Comparison of ENCODE assay signal across 31 cellular contexts in the genomic region with DNA sequence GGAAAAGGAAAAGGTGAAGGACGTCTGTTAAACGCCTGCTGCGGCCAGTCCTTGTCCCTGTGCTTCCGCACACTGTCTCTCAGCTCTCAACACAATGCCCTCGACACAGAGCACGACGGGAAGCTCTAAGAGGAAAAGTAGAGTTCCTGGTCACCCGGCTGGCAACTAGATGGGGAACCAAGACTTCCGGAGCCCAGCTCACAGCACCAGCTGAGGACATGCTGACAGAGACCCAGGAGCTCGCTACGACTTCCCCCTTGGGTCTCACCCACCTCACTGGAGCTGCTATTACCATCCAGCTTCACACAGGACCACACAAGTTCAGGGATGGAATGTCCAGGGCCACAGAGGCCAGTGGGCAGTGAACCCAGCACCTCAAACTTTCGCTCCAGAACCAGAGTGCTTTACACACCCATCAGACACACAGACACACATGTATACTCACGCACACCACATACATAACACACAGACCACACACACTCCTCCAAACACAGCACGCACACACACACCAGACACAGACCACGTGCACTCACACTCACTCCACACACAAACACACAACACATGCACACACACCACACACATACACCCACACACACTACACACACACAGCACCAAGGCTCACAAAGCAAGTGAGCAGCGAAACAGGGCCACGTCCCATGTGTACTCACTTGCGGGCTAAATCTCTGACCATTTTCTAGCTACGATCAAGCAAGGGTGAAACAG. TPM values are rescaled to one million over a fixed set of nuclear protein-coding genes. Genes with fewer than 3 reads are reported as not detected.
DNase-seq lines count a peak whose midpoint lies in the region; ATAC-seq, FAIRE-seq and TF ChIP-seq lines count a peak whose summit lies in the region.
"Had no signal": no experiment of that assay in that cellular context is flagged by ENCODE, and none has a peak within 500 bp of the region (broad histone marks: within the 10 kb centered on the region; RNA-seq: fewer than 3 reads in every experiment).

No MANE protein-coding gene starts in this region.

- peaks cover 0 to 5% of the 10 kb centered on the region in 2 donors for H3K4me1 Mint-ChIP-seq in natural killer cell treated with Interleukin-12 subunit alpha and Interleukin-12 subunit beta and Interleukin-15 and Interleukin-18, amount 100 ng/mL, for 72 hours (ENCODE audit: low read depth in 2 of 2)
- H3K4me1 Mint-ChIP-seq in natural killer cell (no peaks in the 10 kb centered on the region), chondrocyte (ENCODE audit: low read depth) (no peaks in the 10 kb centered on the region)
- H3K4me1 Mint-ChIP-seq: activated CD4-positive, alpha-beta T cell treated with anti-CD3 and anti-CD28 coated beads, Interleukin-2, amount 10 ng/mL, durations not matched to agents 7 days and 5 days; activated CD8-positive, alpha-beta memory T cell treated with anti-CD3 and anti-CD28 coated beads, Interleukin-2, amount 10 ng/mL, durations not matched to agents 7 days and 5 days; IgD-negative memory B cell had no signal

- peaks cover 22 to 40% of the 10 kb centered on the region in 2 donors for H3K27me3 Mint-ChIP-seq in natural killer cell treated with Interleukin-12 subunit alpha and Interleukin-12 subunit beta and Interleukin-15 and Interleukin-18, amount 100 ng/mL, for 72 hours
- H3K27me3 Mint-ChIP-seq in natural killer cell (ENCODE audit: low read depth in 2 of 2): peaks cover 7 to 21% of the 10 kb centered on the region in 2 donors
- H3K27me3 Mint-ChIP-seq in chondrocyte (ENCODE audit: low read depth): peaks cover 30% of the 10 kb centered on the region

- intact Hi-C loops in natural killer cell (cut with micrococcal nuclease): no loop called here

- H3K36me3 Mint-ChIP-seq in natural killer cell treated with Interleukin-12 subunit alpha and Interleukin-12 subunit beta and Interleukin-15 and Interleukin-18, amount 100 ng/mL, for 72 hours: peaks cover 7% of the 10 kb centered on the region
- no peaks in the 10 kb centered on the region for H3K36me3 Mint-ChIP-seq in natural killer cell
- peaks cover 1% of the 10 kb centered on the region for H3K36me3 Mint-ChIP-seq in chondrocyte (ENCODE audit: low read depth)
- H3K36me3 Mint-ChIP-seq: activated CD8-positive, alpha-beta memory T cell treated with anti-CD3 and anti-CD28 coated beads, Interleukin-2, amount 10 ng/mL, durations not matched to agents 7 days and 5 days had no signal

- DNase-seq in natural killer cell treated with Interleukin-12 subunit alpha and Interleukin-12 subunit beta and Interleukin-15 and Interleukin-18, amount 100 ng/mL, for 72 hours (ENCODE audit: low spot score): peak; percentile 10
- DNase-seq in natural killer cell: no peak
- peak; percentile 48 for DNase-seq in chondrocyte (ENCODE audit: low spot score)
- peak; percentile 9 for DNase-seq in midbrain (lab: John Stamatoyannopoulos, UW)
- DNase-seq in urothelium cell line (ENCODE audit: low spot score): no peak
- DNase-seq in AML-193 (lab: John Stamatoyannopoulos, UW): no peak
- DNase-seq in activated effector memory CD4-positive, alpha-beta T cell treated with Interleukin-2 at 50 U/mL for 16 hours: no peak
- DNase-seq: activated CD4-positive, alpha-beta T cell treated with anti-CD3 and anti-CD28 coated beads, Interleukin-2, amount 10 ng/mL, durations not matched to agents 7 days and 5 days; activated CD8-positive, alpha-beta memory T cell treated with anti-CD3 and anti-CD28 coated beads, Interleukin-2, amount 10 ng/mL, durations not matched to agents 7 days and 5 days; BE2C; DMS79; effector memory CD8-positive, alpha-beta T cell; foreskin melanocyte; NCI-H1105; NCI-H1930; NCI-H774; stimulated activated CD4-positive, alpha-beta T cell treated with anti-CD3 and anti-CD28 coated beads, Interleukin-1b, Interleukin-23, amount 100 ng/mL, for 48 hours; WERI-Rb-1 had no signal

- no peak for TF ChIP-seq CTCF in natural killer cell (IDR thresholded peaks at IDR 0.05)
- TF ChIP-seq CTCF in chondrocyte (IDR thresholded peaks at IDR 0.05): no peak

- FAIRE-seq in urothelium cell line (lab: Jason Lieb, UNC): peak; percentile 85
- FAIRE-seq: A204.1, islet of Langerhans had no signal

- no peak overlapping the region for H3K27ac Mint-ChIP-seq in natural killer cell treated with Interleukin-12 subunit alpha and Interleukin-12 subunit beta and Interleukin-15 and Interleukin-18, amount 100 ng/mL, for 72 hours
- no peak overlapping the region for H3K27ac Mint-ChIP-seq in natural killer cell
- no peak overlapping the region for H3K27ac Mint-ChIP-seq in chondrocyte (ENCODE audit: unreplicated experiment)
- H3K27ac Mint-ChIP-seq: activated CD4-positive, alpha-beta T cell treated with anti-CD3 and anti-CD28 coated beads, Interleukin-2, amount 10 ng/mL, durations not matched to agents 7 days and 5 days; activated CD8-positive, alpha-beta memory T cell treated with anti-CD3 and anti-CD28 coated beads, Interleukin-2, amount 10 ng/mL, durations not matched to agents 7 days and 5 days; effector memory CD8-positive, alpha-beta T cell; IgD-negative memory B cell; T-helper 2 cell treated with Interferon-gamma antibody and Interleukin-4, amounts not matched to agents 5 μg/mL and 100 μg/mL, for 36 hours had no signal

- no peak overlapping the region for H3K4me3 Mint-ChIP-seq in natural killer cell treated with Interleukin-12 subunit alpha and Interleukin-12 subunit beta and Interleukin-15 and Interleukin-18, amount 100 ng/mL, for 72 hours
- H3K4me3 Mint-ChIP-seq in natural killer cell: no peak overlapping the region
- H3K4me3 Mint-ChIP-seq in chondrocyte (ENCODE audit: unreplicated experiment): no peak overlapping the region
- H3K4me3 Mint-ChIP-seq: activated CD4-positive, alpha-beta T cell treated with anti-CD3 and anti-CD28 coated beads, Interleukin-2, amount 10 ng/mL, durations not matched to agents 7 days and 5 days; activated CD8-positive, alpha-beta memory T cell treated with anti-CD3 and anti-CD28 coated beads, Interleukin-2, amount 10 ng/mL, durations not matched to agents 7 days and 5 days; effector memory CD8-positive, alpha-beta T cell; T-helper 2 cell treated with Interferon-gamma antibody and Interleukin-4, amounts not matched to agents 5 μg/mL and 100 μg/mL, for 36 hours had no signal

- peaks cover 4% of the 10 kb centered on the region for H3K9me3 Mint-ChIP-seq in natural killer cell treated with Interleukin-12 subunit alpha and Interleukin-12 subunit beta and Interleukin-15 and Interleukin-18, amount 100 ng/mL, for 72 hours
- H3K9me3 Mint-ChIP-seq in natural killer cell (no peaks in the 10 kb centered on the region), chondrocyte (ENCODE audit: low read depth) (peaks cover 12% of the 10 kb centered on the region)

- no peak for ATAC-seq in natural killer cell treated with Interleukin-12 subunit alpha and Interleukin-12 subunit beta and Interleukin-15 and Interleukin-18, amount 100 ng/mL, for 72 hours
- no peak for ATAC-seq in natural killer cell
- ATAC-seq in HG03097 (IDR thresholded peaks at IDR 0.05; ENCODE audit: low FRiP score, unreplicated experiment): no peak
- ATAC-seq: activated CD8-positive, alpha-beta memory T cell treated with anti-CD3 and anti-CD28 coated beads, Interleukin-2, amount 10 ng/mL, durations not matched to agents 7 days and 5 days; effector memory CD8-positive, alpha-beta T cell; mucosa of descending colon; SK-N-SH treated with all-trans-retinoic acid at 6 μM for 48 hours had no signal

RNA-seq across cellular contexts. Expression of a gene that starts 9.5 kb away (rescaled TPM):
- not detected for total RNA-seq in natural killer cell treated with Interleukin-12 subunit alpha and Interleukin-12 subunit beta and Interleukin-15 and Interleukin-18, amount 100 ng/mL, for 72 hours
- not detected for total RNA-seq in natural killer cell
- total RNA-seq in chondrocyte: 0.68 to 3.3 TPM (median 2.9 TPM) in 3 replicates
- total RNA-seq: activated CD4-positive, alpha-beta T cell treated with anti-CD3 and anti-CD28 coated beads, Interleukin-2, amount 10 ng/mL, durations not matched to agents 7 days and 5 days; activated CD8-positive, alpha-beta memory T cell treated with anti-CD3 and anti-CD28 coated beads, Interleukin-2, amount 10 ng/mL, durations not matched to agents 7 days and 5 days; Caco-2 had no signal

RNA-seq across cellular contexts. Expression of a gene that starts 39.0 kb away (rescaled TPM):
- not detected for total RNA-seq in natural killer cell treated with Interleukin-12 subunit alpha and Interleukin-12 subunit beta and Interleukin-15 and Interleukin-18, amount 100 ng/mL, for 72 hours
- total RNA-seq in natural killer cell (not detected), chondrocyte (not detected in 3 replicates)
- total RNA-seq: activated CD4-positive, alpha-beta T cell treated with anti-CD3 and anti-CD28 coated beads, Interleukin-2, amount 10 ng/mL, durations not matched to agents 7 days and 5 days; activated CD8-positive, alpha-beta memory T cell treated with anti-CD3 and anti-CD28 coated beads, Interleukin-2, amount 10 ng/mL, durations not matched to agents 7 days and 5 days; Caco-2; esophagus muscularis mucosa; liver; mucosa of descending colon; prostate gland; skeletal muscle tissue; ureter had no signal

RNA-seq across cellular contexts. Expression of a gene that starts 40.7 kb away (rescaled TPM):
- total RNA-seq in natural killer cell treated with Interleukin-12 subunit alpha and Interleukin-12 subunit beta and Interleukin-15 and Interleukin-18, amount 100 ng/mL, for 72 hours: 1 to 10 TPM in 1 of 2 donors, under 1 TPM in 1; 0.12 to 1.3 TPM
- total RNA-seq in natural killer cell (under 1 TPM; 0.23 to 0.35 (median 0.26) TPM), chondrocyte (0.49 to 1.5 TPM (median 1.1 TPM) in 3 replicates)
- total RNA-seq: Caco-2 had no signal

Comparison
In these comparisons a context has a peak if more than half of its experiments do, and no peak if none do; other contexts are left out.
1. DNase-seq: peak in natural killer cell treated with Interleukin-12 subunit alpha and Interleukin-12 subunit beta and Interleukin-15 and Interleukin-18, amount 100 ng/mL, for 72 hours (single experiment), chondrocyte (single experiment) and midbrain (single experiment); none in natural killer cell (single experiment), urothelium cell line (single experiment), AML-193 (0 of 2) and activated effector memory CD4-positive, alpha-beta T cell treated with Interleukin-2 at 50 U/mL for 16 hours (single experiment).